Comparison of ENCODE assay signal across 18 cellular contexts in genomic region chr1:160885080-160885479, GRCh38. TPM values are rescaled to one million over a fixed set of nuclear protein-coding genes. Genes with fewer than 3 reads are reported as not detected.
"Had no signal": no experiment of that assay in that cellular context is flagged by ENCODE, and none has a peak within 500 bp of the region (broad histone marks: within the 10 kb centered on the region; RNA-seq: fewer than 3 reads in every experiment).

Gene ITLN1, minus strand, starts transcription at chr1:160885180. Its CDS starts 303 bp downstream, at chr1:160884877.

- FAIRE-seq: urothelium cell line had no signal

- H3K27ac ChIP-seq: epithelial cell of prostate, testis, VCaP had no signal

- H3K9me3 ChIP-seq: right lobe of liver, testis had no signal

- DNase-seq: activated naive CD4-positive, alpha-beta T cell treated with anti-CD3 and anti-CD28 coated beads, Interleukin-2, amount 50 U/mL, for 16 hours; amygdala; effector memory CD8-positive, alpha-beta T cell; mammary epithelial cell; nucleus accumbens; right lobe of liver; stimulated activated CD4-positive, alpha-beta T cell treated with anti-CD3 and anti-CD28 coated beads, Interleukin-12 subunit alpha, Interleukin-12 subunit beta, amount 100 ng/mL, for 4 hours; stimulated activated CD4-positive, alpha-beta T cell treated with anti-CD3 and anti-CD28 coated beads, Interleukin-2, amount 100 ng/mL, for 48 hours had no signal

- H3K36me3 ChIP-seq: right lobe of liver had no signal

- ATAC-seq: effector memory CD8-positive, alpha-beta T cell had no signal

- H3K27me3 ChIP-seq: right lobe of liver, testis had no signal

- H3K4me3 Mint-ChIP-seq: brain; dendritic cell treated with granulocyte-macrophage colony-stimulating factor and Interleukin-4, amounts not matched to agents 40 ng/mL and 50 ng/mL, for 4 days; effector memory CD8-positive, alpha-beta T cell; naive thymus-derived CD8-positive, alpha-beta T cell; stimulated activated naive CD8-positive, alpha-beta T cell treated with anti-CD3 and anti-CD28 coated beads, Interleukin-15, Interleukin-2, amounts not matched to agents 100 ng/mL and 50 ng/mL, for 24 hours had no signal

- H3K36me3 Mint-ChIP-seq: brain; naive thymus-derived CD8-positive, alpha-beta T cell had no signal

- H3K27ac Mint-ChIP-seq: brain; dendritic cell treated with granulocyte-macrophage colony-stimulating factor and Interleukin-4, amounts not matched to agents 40 ng/mL and 50 ng/mL, for 4 days; stimulated activated naive CD8-positive, alpha-beta T cell treated with anti-CD3 and anti-CD28 coated beads, Interleukin-15, Interleukin-2, amounts not matched to agents 100 ng/mL and 50 ng/mL, for 24 hours had no signal

- H3K4me1 ChIP-seq: testis had no signal

- H3K4me1 Mint-ChIP-seq: brain had no signal

- H3K4me3 ChIP-seq: right lobe of liver, testis had no signal

- H3K9me3 Mint-ChIP-seq: brain; dendritic cell treated with granulocyte-macrophage colony-stimulating factor and Interleukin-4, amounts not matched to agents 40 ng/mL and 50 ng/mL, for 4 days; effector memory CD8-positive, alpha-beta T cell; naive thymus-derived CD8-positive, alpha-beta T cell; stimulated activated naive CD8-positive, alpha-beta T cell treated with anti-CD3 and anti-CD28 coated beads, Interleukin-15, Interleukin-2, amounts not matched to agents 100 ng/mL and 50 ng/mL, for 24 hours had no signal

- H3K27me3 Mint-ChIP-seq: dendritic cell treated with granulocyte-macrophage colony-stimulating factor and Interleukin-4, amounts not matched to agents 40 ng/mL and 50 ng/mL, for 4 days; progenitor cell of endocrine pancreas; stimulated activated naive CD8-positive, alpha-beta T cell treated with anti-CD3 and anti-CD28 coated beads, Interleukin-15, Interleukin-2, amounts not matched to agents 100 ng/mL and 50 ng/mL, for 24 hours had no signal

RNA-seq across cellular contexts. Expression of gene ITLN1, which starts in this region (rescaled TPM):
- total RNA-seq: glomerular endothelial cell; mammary epithelial cell; naive thymus-derived CD8-positive, alpha-beta T cell; progenitor cell of endocrine pancreas had no signal
- polyA plus RNA-seq: mammary epithelial cell; naive thymus-derived CD8-positive, alpha-beta T cell had no signal
